In genomic region chr3:153369561-153370374, GRCh38 we compare ENCODE assay signal across 27 cellular contexts.
"Had no signal": no experiment of that assay in that cellular context is flagged by ENCODE, and none has a peak within 500 bp of the region (broad histone marks: within the 10 kb centered on the region; RNA-seq: fewer than 3 reads in every experiment).

No MANE protein-coding gene starts in this region.

- H3K4me3 Mint-ChIP-seq: naive thymus-derived CD4-positive, alpha-beta T cell; natural killer cell; nephron; neural progenitor cell; stimulated activated naive B cell treated with anti-CD40 and anti-IgM and Interleukin-4, amounts not matched to agents 10 μg/mL and 1 μg/mL and 100 μg/mL, for 72 hours had no signal

- H3K9me3 ChIP-seq: pancreas, prostate gland, right atrium auricular region, right lobe of liver, sigmoid colon, thoracic aorta, thyroid gland, uterus had no signal

- H2AFZ ChIP-seq: neural progenitor cell had no signal

- H3K27ac Mint-ChIP-seq: naive thymus-derived CD4-positive, alpha-beta T cell; natural killer cell; nephron; neural progenitor cell; stimulated activated naive B cell treated with anti-CD40 and anti-IgM and Interleukin-4, amounts not matched to agents 10 μg/mL and 1 μg/mL and 100 μg/mL, for 72 hours had no signal

- H3K36me3 Mint-ChIP-seq: neural progenitor cell had no signal

- FAIRE-seq: pancreas, small intestine had no signal

- H3K4me1 Mint-ChIP-seq: natural killer cell, nephron, neural progenitor cell had no signal

- H3K27ac ChIP-seq: neural progenitor cell, neutrophil, pancreas, prostate gland, right atrium auricular region, right lobe of liver, sigmoid colon, stomach, thoracic aorta, thyroid gland, tibial nerve, upper lobe of left lung, uterus had no signal

- ATAC-seq: naive thymus-derived CD4-positive, alpha-beta T cell; natural killer cell; pancreas; stimulated activated naive B cell treated with anti-CD40 and anti-IgM and Interleukin-4, amounts not matched to agents 10 μg/mL and 1 μg/mL and 100 μg/mL, for 72 hours had no signal

- H3K4me3 ChIP-seq: neural progenitor cell, pancreas, prostate gland, right atrium auricular region, right lobe of liver, sigmoid colon, stomach, thoracic aorta, thyroid gland, tibial nerve, upper lobe of left lung, uterus had no signal

- H3K4me1 ChIP-seq: neural progenitor cell, pancreas, prostate gland, right atrium auricular region, sigmoid colon, stomach, thyroid gland, tibial nerve, uterus had no signal

- H3K9ac ChIP-seq: neural progenitor cell had no signal

- H3K36me3 ChIP-seq: neural progenitor cell, neutrophil, pancreas, prostate gland, right atrium auricular region, right lobe of liver, sigmoid colon, stomach, thoracic aorta, thyroid gland, upper lobe of left lung, uterus had no signal

- DNase-seq: naive thymus-derived CD4-positive, alpha-beta T cell; natural killer cell; nucleus accumbens; retina; right lobe of liver; sigmoid colon; small intestine; stimulated activated CD4-positive, alpha-beta T cell treated with anti-CD3 and anti-CD28 coated beads, Interleukin-12 subunit alpha, Interleukin-12 subunit beta, amount 100 ng/mL, for 4 hours; stimulated activated CD4-positive, alpha-beta T cell treated with anti-CD3 and anti-CD28 coated beads, Interleukin-1b, Interleukin-23, amount 100 ng/mL, for 48 hours; stimulated activated CD4-positive, alpha-beta T cell treated with anti-CD3 and anti-CD28 coated beads, Interleukin-4, amount 100 ng/mL, for 1 hour; stimulated activated CD4-positive, alpha-beta T cell treated with anti-CD3 and anti-CD28 coated beads, Interleukin-4, amount 100 ng/mL, for 4 hours; stimulated activated CD8-positive, alpha-beta memory T cell treated with anti-CD3 and anti-CD28 coated beads, Interleukin-4, amount 100 ng/mL, for 48 hours; stimulated activated naive B cell treated with anti-CD40 and anti-IgM and Interleukin-4, amounts not matched to agents 10 μg/mL and 1 μg/mL and 100 μg/mL, for 72 hours; stimulated activated naive CD4-positive, alpha-beta T cell treated with Interleukin-2 at 50 U/mL for 16 hours; stomach; thyroid gland; trophoblast cell; uterus had no signal

- H3K4me2 ChIP-seq: neural progenitor cell had no signal

- H3K27me3 Mint-ChIP-seq: naive thymus-derived CD4-positive, alpha-beta T cell; stimulated activated naive B cell treated with anti-CD40 and anti-IgM and Interleukin-4, amounts not matched to agents 10 μg/mL and 1 μg/mL and 100 μg/mL, for 72 hours had no signal

- H3K27me3 ChIP-seq: neural progenitor cell, neutrophil, pancreas, right atrium auricular region, right lobe of liver, sigmoid colon, stomach, thyroid gland, tibial nerve, upper lobe of left lung, uterus had no signal
